Comparison of ENCODE assay signal across 9 cellular contexts in the genomic region with DNA sequence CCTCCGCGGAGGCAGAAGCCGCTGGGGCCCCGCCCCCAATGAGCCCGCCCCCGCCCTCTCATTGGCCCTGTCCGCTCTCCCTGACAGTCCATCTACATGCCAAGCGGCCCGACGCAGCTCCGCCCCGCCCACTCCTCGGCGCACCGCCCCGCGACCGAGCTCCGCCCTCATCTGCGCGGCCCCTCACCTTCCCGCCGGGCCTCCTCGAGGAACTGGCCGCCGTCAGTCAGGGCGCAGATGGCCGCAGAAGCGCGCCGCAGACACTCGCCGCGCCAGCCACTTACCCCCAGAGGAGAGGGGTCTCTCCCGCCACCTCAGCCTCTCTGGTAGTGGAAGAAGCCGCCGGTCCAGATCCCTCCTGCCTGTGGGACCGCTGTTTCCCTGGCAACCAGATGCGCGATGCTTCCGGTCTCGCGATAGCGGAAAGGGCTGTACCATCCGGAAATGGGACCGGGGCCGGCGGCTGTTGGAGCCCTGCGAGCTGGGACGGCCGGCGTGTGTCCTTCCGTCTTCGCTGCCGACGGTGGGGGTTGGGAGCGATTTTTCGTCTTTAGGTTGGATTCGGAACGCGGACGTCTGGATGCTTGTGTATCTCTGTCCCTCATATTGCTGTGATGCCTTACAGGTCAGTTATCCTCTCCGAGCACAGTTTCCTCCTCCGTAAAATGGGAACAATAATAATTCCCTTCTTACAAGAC. TPM values are rescaled to one million over a fixed set of nuclear protein-coding genes. Genes with fewer than 3 reads are reported as not detected.
DNase-seq lines count a peak whose midpoint lies in the region; ATAC-seq, FAIRE-seq and TF ChIP-seq lines count a peak whose summit lies in the region.
"Had no signal": no experiment of that assay in that cellular context is flagged by ENCODE, and none has a peak within 500 bp of the region (broad histone marks: within the 10 kb centered on the region; RNA-seq: fewer than 3 reads in every experiment).

A gene (minus strand): TSS at position 401 of the 698 bp plus-strand sequence. CDS start 6,317 bp downstream, outside the sequence.

- H3K4me3 ChIP-seq in AG10803 (ENCODE audit: low read length) (peak within 1 kb of the TSS; percentile 85), kidney (ENCODE audit: low read length in 2 of 2) (peak within 1 kb of the TSS; percentile 98 to 99)

- ATAC-seq in GM19035 (IDR thresholded peaks at IDR 0.05; ENCODE audit: unreplicated experiment) (peak; percentile 97), HG03342 (IDR thresholded peaks at IDR 0.05; ENCODE audit: unreplicated experiment) (peak; percentile 94)
- ATAC-seq in activated CD4-positive, CD25-positive, alpha-beta regulatory T cell treated with anti-CD3 and anti-CD28 coated beads, Interleukin-2, amount 50 U/mL, for 24 hours = peak; percentile 98 to 99

- intact Hi-C loops in kidney (cut with DNase I) = no loop called here

- peak within 1 kb of the TSS; percentile 67 to 77 for H3K27ac ChIP-seq in kidney (ENCODE audit: low read depth in 2 of 2, low read length in 2 of 2)

- no peak for FAIRE-seq in kidney (lab: Jason Lieb, UNC)
- FAIRE-seq: TTC549 had no signal

- peak within 1 kb of the TSS; percentile 60 to 90 for H3K9ac ChIP-seq in kidney (ENCODE audit: low read length in 2 of 2)

- no peaks in the 10 kb centered on the region for H3K9me3 ChIP-seq in kidney (ENCODE audit: control insufficient read depth in 1 of 2, low read length in 2 of 2)

- no peaks in the 10 kb centered on the region for H3K36me3 ChIP-seq in kidney (ENCODE audit: control insufficient read depth in 1 of 2, insufficient read depth in 2 of 2, low read length in 2 of 2)

- H3K4me1 ChIP-seq in kidney (ENCODE audit: control insufficient read depth in 1 of 2, insufficient read depth in 1 of 2, low read depth in 1 of 2, low read length in 2 of 2) = peaks cover 8 to 9% of the 10 kb centered on the region in 2 donors

- no peak for TF ChIP-seq CTCF in AG10803 (conservative IDR thresholded peaks at IDR 0.05; ENCODE audit: low read length)
- TF ChIP-seq CTCF in kidney (IDR thresholded peaks at IDR 0.05; ENCODE audit: borderline replicate concordance, extremely low read depth, insufficient read depth) = no peak

- DNase-seq in AG10803 (ENCODE audit: low read depth) (peak; percentile 96), NCI-H345 treated with DMSO at 0.1 percent for 48 hours (lab: John Stamatoyannopoulos, UW; ENCODE audit: unreplicated experiment) (peak; percentile 79), cerebellar nuclear complex (lab: John Stamatoyannopoulos, UW) (peak; percentile 48 to 83), kidney (peak; percentile 99)
- peak; percentile 92 to 93 for DNase-seq in stimulated activated CD4-positive, alpha-beta T cell treated with anti-CD3 and anti-CD28 coated beads, Interleukin-15, amount 100 ng/mL, for 1 hour (ENCODE audit: low read depth in 1 of 2, low spot score in 1 of 2)

RNA-seq across cellular contexts. Expression of the gene that starts here (rescaled TPM):
- total RNA-seq in kidney = 2.4 TPM
- polyA plus RNA-seq in kidney (ENCODE audit: insufficient read depth, low read depth, low replicate concordance) = 0.75 TPM

Comparison
In these comparisons a context has a peak if more than half of its experiments do, and no peak if none do; other contexts are left out.
1. Peak in every context shown above with its lines: DNase-seq, ATAC-seq, H3K4me3 ChIP-seq and H3K27ac ChIP-seq.